In genomic region chr10:117596666-117597065, GRCh38 we compare ENCODE assay signal across 26 cellular contexts. TPM values are rescaled to one million over a fixed set of nuclear protein-coding genes. Genes with fewer than 3 reads are reported as not detected.
DNase-seq lines count a peak whose midpoint lies in the region; ATAC-seq and TF ChIP-seq lines count a peak whose summit lies in the region.
"Had no signal": no experiment of that assay in that cellular context is flagged by ENCODE, and none has a peak within 500 bp of the region (broad histone marks: within the 10 kb centered on the region; RNA-seq: fewer than 3 reads in every experiment).

No MANE protein-coding gene starts in this region.

- H3K27me3 Mint-ChIP-seq in mesothelial cell of epicardium (ENCODE audit: low read depth) = peaks cover 4% of the 10 kb centered on the region

- TF ChIP-seq POLR2A in thyroid gland (IDR thresholded peaks at IDR 0.05) = no peak

- H3K4me1 Mint-ChIP-seq in mesothelial cell of epicardium = peaks cover 9% of the 10 kb centered on the region

- no peak overlapping the region for H3K27ac ChIP-seq in thyroid gland
- H3K27ac ChIP-seq: 22Rv1, KMS-11 had no signal

- H3K9me3 ChIP-seq in thyroid gland = no peaks in the 10 kb centered on the region

- no peak overlapping the region for H3K4me3 ChIP-seq in thyroid gland (replicated peaks in 1 of 3)

- DNase-seq in SIG-M5 treated with dmso at 0.1 percent for 504 hours (lab: John Stamatoyannopoulos, UW; ENCODE audit: unreplicated experiment) (peak; percentile 0), SIG-M5 (lab: John Stamatoyannopoulos, UW) (no peak), astrocyte of the hippocampus (ENCODE audit: low read depth, low spot score) (peak; percentile 13), mesothelial cell of epicardium (ENCODE audit: low spot score in 2 of 2, unreplicated experiment in 2 of 2) (no peak), DMS53 (lab: John Stamatoyannopoulos, UW) (no peak), thyroid gland (no peak)
- DNase-seq in stimulated activated CD4-positive, alpha-beta T cell treated with anti-CD3 and anti-CD28 coated beads, Interleukin-2, amount 100 ng/mL, for 48 hours = no peak
- DNase-seq: AML-193; C1 segment of cervical spinal cord; Calu3; CD8-positive, alpha-beta T cell; DMS153; GOT3; HCEC 1CT; IMR-90; MV-4-11; NCI-H1105 treated with DMSO at 0.1 percent for 48 hours; NCI-H2029 treated with DMSO at 0.1 percent for 48 hours; NCI-H345; NCI-H524; NCI-H774; NK-92 treated with Interleukin-12 subunit alpha and Interleukin-12 subunit beta, amount 100 ng/mL, for 24 hours had no signal

- ATAC-seq in HG03521 (IDR thresholded peaks at IDR 0.05; ENCODE audit: unreplicated experiment) = no peak
- ATAC-seq: CD8-positive, alpha-beta T cell; Right ventricle myocardium inferior had no signal

- 30 to 52% methylated on average over 5 of the region's 5 CpGs for WGBS in thyroid gland, 2 donors

- no peak for TF ChIP-seq CTCF in mesothelial cell of epicardium (IDR thresholded peaks at IDR 0.05; ENCODE audit: unreplicated experiment)
- TF ChIP-seq CTCF in thyroid gland (IDR thresholded peaks at IDR 0.05) = no peak

- H3K36me3 Mint-ChIP-seq in mesothelial cell of epicardium = no peaks in the 10 kb centered on the region
- H3K36me3 Mint-ChIP-seq: CD8-positive, alpha-beta T cell had no signal

- peaks cover 5% of the 10 kb centered on the region for H3K9me3 Mint-ChIP-seq in mesothelial cell of epicardium
- H3K9me3 Mint-ChIP-seq: CD8-positive, alpha-beta T cell had no signal

- H3K36me3 ChIP-seq in thyroid gland = no peaks in the 10 kb centered on the region

- intact Hi-C loops in thyroid gland (cut with DNase I) = no loop called here

- H3K4me1 ChIP-seq in thyroid gland = no peaks in the 10 kb centered on the region

- H3K4me3 Mint-ChIP-seq in mesothelial cell of epicardium = no peak overlapping the region
- H3K4me3 Mint-ChIP-seq: CD8-positive, alpha-beta T cell had no signal

- peak overlapping the region; percentile 45 for H3K27ac Mint-ChIP-seq in mesothelial cell of epicardium
- H3K27ac Mint-ChIP-seq: CD8-positive, alpha-beta T cell had no signal

- no peaks in the 10 kb centered on the region for H3K27me3 ChIP-seq in thyroid gland

RNA-seq across cellular contexts. Expression of gene EMX2, which starts 54.1 kb away (rescaled TPM):
- total RNA-seq in mesothelial cell of epicardium (2.0 to 3.0 TPM (median 2.8 TPM) in 3 replicates), thyroid gland (1 to 10 TPM in 1 of 4 donors, not detected in 3; 1.0 TPM)
- total RNA-seq: Calu3; CD8-positive, alpha-beta T cell; IMR-90; Right ventricle myocardium inferior had no signal

Comparison
In these comparisons a context has a peak if more than half of its experiments do, and no peak if none do; other contexts are left out.
1. DNase-seq: peak in SIG-M5 treated with dmso at 0.1 percent for 504 hours (single experiment) and astrocyte of the hippocampus (single experiment); none in SIG-M5 (single experiment), mesothelial cell of epicardium (0 of 2), DMS53 (single experiment), stimulated activated CD4-positive, alpha-beta T cell treated with anti-CD3 and anti-CD28 coated beads, Interleukin-2, amount 100 ng/mL, for 48 hours (0 of 2) and thyroid gland (0 of 2).